Comparison of ENCODE assay signal across 1 cellular context in the genomic region with DNA sequence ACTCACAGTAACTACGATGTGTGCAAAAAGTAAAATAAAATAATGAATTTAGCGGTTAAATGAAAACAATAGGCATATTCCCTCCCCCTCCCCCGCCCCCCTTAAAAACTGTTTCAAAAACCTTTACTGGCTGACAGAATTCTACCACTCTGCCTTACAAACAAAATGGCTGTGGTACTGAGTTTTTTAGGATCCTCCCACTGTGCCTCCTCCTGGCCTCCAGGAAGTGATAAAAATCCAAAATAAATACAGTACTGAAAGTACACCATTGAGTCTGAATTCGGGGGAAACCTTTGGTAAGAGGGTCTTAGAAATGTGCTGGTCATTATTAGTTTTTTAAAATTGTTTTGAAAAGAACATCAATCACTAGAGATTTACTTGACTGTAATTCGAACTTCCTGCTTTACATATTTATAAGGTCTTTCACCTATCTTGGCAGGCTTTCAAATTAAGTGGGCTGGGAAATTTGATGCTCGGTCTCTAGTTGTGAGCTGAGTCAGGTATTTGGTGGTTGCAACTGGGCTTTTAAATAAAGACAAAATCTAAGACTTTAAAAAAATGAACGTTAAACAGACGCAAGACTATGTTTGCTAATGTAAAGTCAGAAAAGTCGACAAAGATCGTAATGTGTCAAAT.
TF ChIP-seq lines count a peak whose summit lies in the region.

No MANE protein-coding gene starts in this region.

TF ChIP-seq in WTC11, 78 proteins besides CTCF, POLR2A, EP300 and RAD21 (continued from another document):
- TF ChIP-seq, protein P1, sequence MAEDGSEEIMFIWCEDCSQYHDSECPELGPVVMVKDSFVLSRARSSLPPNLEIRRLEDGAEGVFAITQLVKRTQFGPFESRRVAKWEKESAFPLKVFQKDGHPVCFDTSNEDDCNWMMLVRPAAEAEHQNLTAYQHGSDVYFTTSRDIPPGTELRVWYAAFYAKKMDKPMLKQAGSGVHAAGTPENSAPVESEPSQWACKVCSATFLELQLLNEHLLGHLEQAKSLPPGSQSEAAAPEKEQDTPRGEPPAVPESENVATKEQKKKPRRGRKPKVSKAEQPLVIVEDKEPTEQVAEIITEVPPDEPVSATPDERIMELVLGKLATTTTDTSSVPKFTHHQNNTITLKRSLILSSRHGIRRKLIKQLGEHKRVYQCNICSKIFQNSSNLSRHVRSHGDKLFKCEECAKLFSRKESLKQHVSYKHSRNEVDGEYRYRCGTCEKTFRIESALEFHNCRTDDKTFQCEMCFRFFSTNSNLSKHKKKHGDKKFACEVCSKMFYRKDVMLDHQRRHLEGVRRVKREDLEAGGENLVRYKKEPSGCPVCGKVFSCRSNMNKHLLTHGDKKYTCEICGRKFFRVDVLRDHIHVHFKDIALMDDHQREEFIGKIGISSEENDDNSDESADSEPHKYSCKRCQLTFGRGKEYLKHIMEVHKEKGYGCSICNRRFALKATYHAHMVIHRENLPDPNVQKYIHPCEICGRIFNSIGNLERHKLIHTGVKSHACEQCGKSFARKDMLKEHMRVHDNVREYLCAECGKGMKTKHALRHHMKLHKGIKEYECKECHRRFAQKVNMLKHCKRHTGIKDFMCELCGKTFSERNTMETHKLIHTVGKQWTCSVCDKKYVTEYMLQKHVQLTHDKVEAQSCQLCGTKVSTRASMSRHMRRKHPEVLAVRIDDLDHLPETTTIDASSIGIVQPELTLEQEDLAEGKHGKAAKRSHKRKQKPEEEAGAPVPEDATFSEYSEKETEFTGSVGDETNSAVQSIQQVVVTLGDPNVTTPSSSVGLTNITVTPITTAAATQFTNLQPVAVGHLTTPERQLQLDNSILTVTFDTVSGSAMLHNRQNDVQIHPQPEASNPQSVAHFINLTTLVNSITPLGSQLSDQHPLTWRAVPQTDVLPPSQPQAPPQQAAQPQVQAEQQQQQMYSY (CRISPR knock-in tag; IDR thresholded peaks at IDR 0.05), result no peak
- TF ChIP-seq NR2C2 (CRISPR knock-in tag; IDR thresholded peaks at IDR 0.05), result no peak
- TF ChIP-seq, protein P2, sequence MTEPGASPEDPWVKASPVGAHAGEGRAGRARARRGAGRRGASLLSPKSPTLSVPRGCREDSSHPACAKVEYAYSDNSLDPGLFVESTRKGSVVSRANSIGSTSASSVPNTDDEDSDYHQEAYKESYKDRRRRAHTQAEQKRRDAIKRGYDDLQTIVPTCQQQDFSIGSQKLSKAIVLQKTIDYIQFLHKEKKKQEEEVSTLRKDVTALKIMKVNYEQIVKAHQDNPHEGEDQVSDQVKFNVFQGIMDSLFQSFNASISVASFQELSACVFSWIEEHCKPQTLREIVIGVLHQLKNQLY (CRISPR knock-in tag; IDR thresholded peaks at IDR 0.05), result no peak
- TF ChIP-seq, protein P3, sequence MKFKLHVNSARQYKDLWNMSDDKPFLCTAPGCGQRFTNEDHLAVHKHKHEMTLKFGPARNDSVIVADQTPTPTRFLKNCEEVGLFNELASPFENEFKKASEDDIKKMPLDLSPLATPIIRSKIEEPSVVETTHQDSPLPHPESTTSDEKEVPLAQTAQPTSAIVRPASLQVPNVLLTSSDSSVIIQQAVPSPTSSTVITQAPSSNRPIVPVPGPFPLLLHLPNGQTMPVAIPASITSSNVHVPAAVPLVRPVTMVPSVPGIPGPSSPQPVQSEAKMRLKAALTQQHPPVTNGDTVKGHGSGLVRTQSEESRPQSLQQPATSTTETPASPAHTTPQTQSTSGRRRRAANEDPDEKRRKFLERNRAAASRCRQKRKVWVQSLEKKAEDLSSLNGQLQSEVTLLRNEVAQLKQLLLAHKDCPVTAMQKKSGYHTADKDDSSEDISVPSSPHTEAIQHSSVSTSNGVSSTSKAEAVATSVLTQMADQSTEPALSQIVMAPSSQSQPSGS (CRISPR knock-in tag; IDR thresholded peaks at IDR 0.05; ENCODE audit: borderline replicate concordance, low read depth), result no peak
- TF ChIP-seq, protein P4, sequence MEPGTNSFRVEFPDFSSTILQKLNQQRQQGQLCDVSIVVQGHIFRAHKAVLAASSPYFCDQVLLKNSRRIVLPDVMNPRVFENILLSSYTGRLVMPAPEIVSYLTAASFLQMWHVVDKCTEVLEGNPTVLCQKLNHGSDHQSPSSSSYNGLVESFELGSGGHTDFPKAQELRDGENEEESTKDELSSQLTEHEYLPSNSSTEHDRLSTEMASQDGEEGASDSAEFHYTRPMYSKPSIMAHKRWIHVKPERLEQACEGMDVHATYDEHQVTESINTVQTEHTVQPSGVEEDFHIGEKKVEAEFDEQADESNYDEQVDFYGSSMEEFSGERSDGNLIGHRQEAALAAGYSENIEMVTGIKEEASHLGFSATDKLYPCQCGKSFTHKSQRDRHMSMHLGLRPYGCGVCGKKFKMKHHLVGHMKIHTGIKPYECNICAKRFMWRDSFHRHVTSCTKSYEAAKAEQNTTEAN (CRISPR knock-in tag; IDR thresholded peaks at IDR 0.05), result no peak
- TF ChIP-seq EMX1 (CRISPR knock-in tag; IDR thresholded peaks at IDR 0.05), result no peak
- TF ChIP-seq ZNF121 (CRISPR knock-in tag; IDR thresholded peaks at IDR 0.05), result no peak
- TF ChIP-seq ZNF232 (CRISPR knock-in tag; IDR thresholded peaks at IDR 0.05), result no peak
- TF ChIP-seq JAZF1 (CRISPR knock-in tag; IDR thresholded peaks at IDR 0.05), result no peak
- TF ChIP-seq, protein P5, sequence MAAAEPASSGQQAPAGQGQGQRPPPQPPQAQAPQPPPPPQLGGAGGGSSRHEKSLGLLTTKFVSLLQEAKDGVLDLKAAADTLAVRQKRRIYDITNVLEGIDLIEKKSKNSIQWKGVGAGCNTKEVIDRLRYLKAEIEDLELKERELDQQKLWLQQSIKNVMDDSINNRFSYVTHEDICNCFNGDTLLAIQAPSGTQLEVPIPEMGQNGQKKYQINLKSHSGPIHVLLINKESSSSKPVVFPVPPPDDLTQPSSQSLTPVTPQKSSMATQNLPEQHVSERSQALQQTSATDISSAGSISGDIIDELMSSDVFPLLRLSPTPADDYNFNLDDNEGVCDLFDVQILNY (CRISPR knock-in tag; IDR thresholded peaks at IDR 0.05), result no peak
- TF ChIP-seq FOXJ3 (CRISPR knock-in tag; IDR thresholded peaks at IDR 0.05; ENCODE audit: borderline replicate concordance), result no peak
- TF ChIP-seq, protein P6, sequence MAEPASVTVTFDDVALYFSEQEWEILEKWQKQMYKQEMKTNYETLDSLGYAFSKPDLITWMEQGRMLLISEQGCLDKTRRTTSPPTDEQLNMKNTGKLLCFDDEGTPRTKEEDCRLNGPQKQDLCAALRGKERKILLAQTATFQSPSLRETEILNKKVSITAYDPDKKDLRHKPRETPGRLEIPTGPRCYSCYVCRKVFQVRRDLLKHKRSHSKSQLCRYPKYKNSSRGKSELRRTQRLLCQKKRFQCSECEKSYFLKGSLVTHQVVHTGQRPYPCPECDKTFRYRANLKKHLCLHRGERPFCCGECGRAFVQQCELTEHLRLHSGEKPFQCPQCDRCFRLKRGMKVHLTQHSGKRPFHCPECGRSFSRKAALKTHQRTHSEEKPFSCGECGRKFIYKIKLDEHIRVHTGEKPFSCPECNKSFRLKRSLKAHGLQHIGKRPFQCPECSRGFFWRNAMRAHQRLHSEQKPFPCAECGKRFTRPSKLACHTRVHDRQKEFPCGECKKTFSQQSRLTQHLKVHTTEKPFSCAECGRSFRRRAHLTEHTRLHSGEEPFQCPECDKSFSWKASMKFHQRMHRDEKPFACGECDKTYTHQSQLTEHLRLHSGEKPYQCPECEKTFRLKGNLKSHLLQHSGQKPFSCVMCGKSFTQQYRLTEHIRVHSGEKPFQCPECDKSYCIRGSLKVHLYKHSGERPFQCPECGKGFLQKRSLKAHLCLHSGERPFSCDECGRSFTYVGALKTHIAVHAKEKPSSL (CRISPR knock-in tag; conservative IDR thresholded peaks at IDR 0.05), result no peak
